In the genomic region with DNA sequence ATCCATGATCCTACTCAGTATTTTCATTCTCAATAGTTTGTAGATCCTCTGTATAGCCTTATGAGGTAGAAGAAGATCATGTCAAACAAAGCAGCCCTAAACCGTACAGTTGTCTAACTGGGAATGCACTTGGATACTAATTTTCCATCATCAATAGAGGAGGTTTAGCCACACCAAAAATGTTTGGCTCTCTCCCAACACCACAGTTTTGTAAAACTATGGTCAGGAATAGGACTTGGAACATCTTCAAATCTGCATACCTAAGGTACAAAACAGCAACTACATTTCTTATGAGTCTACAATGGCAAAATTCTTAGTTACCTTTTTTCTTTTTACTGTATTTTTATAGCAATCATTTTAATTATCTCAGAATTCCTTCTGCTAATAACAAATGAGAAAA, we compare ENCODE assay signal across 16 cellular contexts.
"Had no signal": no experiment of that assay in that cellular context is flagged by ENCODE, and none has a peak within 500 bp of the region (broad histone marks: within the 10 kb centered on the region; RNA-seq: fewer than 3 reads in every experiment).

No MANE protein-coding gene starts in this region.

- H3K4me3 ChIP-seq: heart right ventricle, ovary, skin epidermis, stomach, thoracic aorta had no signal

- H3K9me3 ChIP-seq: heart right ventricle, ovary, stomach, thoracic aorta had no signal

- FAIRE-seq: frontal cortex, kidney had no signal

- H3K36me3 ChIP-seq: heart right ventricle, ovary, stomach, thoracic aorta, WERI-Rb-1 had no signal

- H3K27me3 Mint-ChIP-seq: activated CD4-positive, alpha-beta T cell treated with anti-CD3 and anti-CD28 coated beads for 36 hours; activated CD8-positive, alpha-beta T cell treated with anti-CD3 and anti-CD28 coated beads for 36 hours; brain had no signal

- H3K27ac Mint-ChIP-seq: activated CD4-positive, alpha-beta T cell treated with anti-CD3 and anti-CD28 coated beads for 36 hours; activated CD8-positive, alpha-beta T cell treated with anti-CD3 and anti-CD28 coated beads for 36 hours; activated T-cell treated with anti-CD3 and anti-CD28 coated beads, Interleukin-2, amount 50 U/mL, for 72 hours; brain had no signal

- H3K36me3 Mint-ChIP-seq: brain had no signal

- H3K27ac ChIP-seq: heart right ventricle, ovary, skin epidermis, stomach, thoracic aorta, WERI-Rb-1 had no signal

- H3K4me3 Mint-ChIP-seq: activated CD4-positive, alpha-beta T cell treated with anti-CD3 and anti-CD28 coated beads for 36 hours; activated CD8-positive, alpha-beta T cell treated with anti-CD3 and anti-CD28 coated beads for 36 hours; activated T-cell treated with anti-CD3 and anti-CD28 coated beads, Interleukin-2, amount 50 U/mL, for 72 hours; brain; neural crest cell had no signal

- H3K4me1 ChIP-seq: heart right ventricle, stomach had no signal

- H3K27me3 ChIP-seq: heart right ventricle, ovary, stomach had no signal

- H3K4me1 Mint-ChIP-seq: activated CD4-positive, alpha-beta T cell treated with anti-CD3 and anti-CD28 coated beads for 36 hours had no signal

- DNase-seq: activated CD4-positive, alpha-beta T cell treated with anti-CD3 and anti-CD28 coated beads for 36 hours; activated CD8-positive, alpha-beta memory T cell treated with anti-CD3 and anti-CD28 coated beads, Interleukin-2, amount 50 U/mL, for 4 hours; activated CD8-positive, alpha-beta T cell treated with anti-CD3 and anti-CD28 coated beads for 36 hours; activated T-cell treated with anti-CD3 and anti-CD28 coated beads, Interleukin-2, amount 50 U/mL, for 72 hours; heart right ventricle; kidney; ovary; stimulated activated CD4-positive, alpha-beta T cell treated with anti-CD3 and anti-CD28 coated beads, Interleukin-4, amount 100 ng/mL, for 4 hours; stomach; T-helper 1 cell; WERI-Rb-1 had no signal
